ENCODE assay signal across 9 cellular contexts in genomic region chr9:34430843-34431437, GRCh38. TPM values are rescaled to one million over a fixed set of nuclear protein-coding genes. Genes with fewer than 3 reads are reported as not detected.
DNase-seq lines count a peak whose midpoint lies in the region; ATAC-seq and TF ChIP-seq lines count a peak whose summit lies in the region.
"Had no signal": no experiment of that assay in that cellular context is flagged by ENCODE, and none has a peak within 500 bp of the region (broad histone marks: within the 10 kb centered on the region; RNA-seq: fewer than 3 reads in every experiment).

No MANE protein-coding gene starts in this region.

- WGBS in right lobe of liver (ENCODE audit: insufficient coverage, low coverage, low lambda C conversion rate, missing lambda C conversion rate): 15% methylated on average over 3 of the region's 4 CpGs

- H3K4me1 ChIP-seq in HEK293 (ENCODE audit: control insufficient read depth, insufficient read depth, low read length) (no peaks in the 10 kb centered on the region), right lobe of liver (peaks cover 0 to 37% (median 18%) of the 10 kb centered on the region in 4 donors)

- intact Hi-C loops in right lobe of liver (cut with DNase I): no loop called here

- POLR2A ChIA-PET in HEK293 (lab: Yijun Ruan, JAX): no interaction called here

- no peak for TF ChIP-seq CTCF in HEK293 (tag by site-specific recombination; IDR thresholded peaks at IDR 0.05)
- TF ChIP-seq CTCF in right lobe of liver (IDR thresholded peaks at IDR 0.05): no peak

- TF ChIP-seq POLR2A in right lobe of liver (IDR thresholded peaks at IDR 0.05): no peak

- ATAC-seq in right lobe of liver (peak; percentile 53 to 60 (median 58)), GM21423 (IDR thresholded peaks at IDR 0.05; ENCODE audit: unreplicated experiment) (no peak), GM18870 (IDR thresholded peaks at IDR 0.05; ENCODE audit: unreplicated experiment) (no peak), GM21360 (IDR thresholded peaks at IDR 0.05; ENCODE audit: unreplicated experiment) (no peak)
- ATAC-seq: activated naive CD4-positive, alpha-beta T cell treated with anti-CD3 and anti-CD28 coated beads, Interleukin-2, amount 50 U/mL, for 72 hours had no signal

- DNase-seq in AML-193 (lab: John Stamatoyannopoulos, UW) (peak; percentile 38 to 46), NOMO-1 treated with dmso at 0.1 percent for 144 hours (lab: John Stamatoyannopoulos, UW; ENCODE audit: unreplicated experiment) (peak; percentile 13), dermis blood vessel endothelial cell (peak; percentile 88), right lobe of liver (peak; percentile 57 to 79 (median 77))

- no peaks in the 10 kb centered on the region for H3K27me3 ChIP-seq in right lobe of liver

- H3K4me3 ChIP-seq in HEK293 (ENCODE audit: low read depth, low read length) (no peak overlapping the region), right lobe of liver (no peak overlapping the region)

- H3K27ac ChIP-seq in HEK293 (ENCODE audit: extremely low read depth, low read depth, low read length) (no peak overlapping the region), right lobe of liver (no peak overlapping the region)

- peaks cover 0 to 18% of the 10 kb centered on the region in 2 experiments; a peak in 2 of 3 replicates for H3K36me3 ChIP-seq in HEK293 (ENCODE audit: control insufficient read depth in 2 of 2, insufficient read depth in 1 of 2, low read length in 2 of 2)
- H3K36me3 ChIP-seq in right lobe of liver: no peaks in the 10 kb centered on the region

- H3K9me3 ChIP-seq in HEK293 (ENCODE audit: control insufficient read depth, insufficient read depth, low read depth, low read length) (no peaks in the 10 kb centered on the region), right lobe of liver (no peaks in the 10 kb centered on the region)

- CTCF ChIA-PET in HEK293 (lab: Yijun Ruan, JAX): interaction anchor here (0.9 to 4.3 kb wide), 6 partner anchors 9 to 180 kb away, joined by 3 to 33 read pairs (median 13); no protein-coding TSS in a partner anchor

TF ChIP-seq in HEK293, 187 proteins besides CTCF, POLR2A, EP300 and RAD21:
- TF ChIP-seq, protein P1, sequence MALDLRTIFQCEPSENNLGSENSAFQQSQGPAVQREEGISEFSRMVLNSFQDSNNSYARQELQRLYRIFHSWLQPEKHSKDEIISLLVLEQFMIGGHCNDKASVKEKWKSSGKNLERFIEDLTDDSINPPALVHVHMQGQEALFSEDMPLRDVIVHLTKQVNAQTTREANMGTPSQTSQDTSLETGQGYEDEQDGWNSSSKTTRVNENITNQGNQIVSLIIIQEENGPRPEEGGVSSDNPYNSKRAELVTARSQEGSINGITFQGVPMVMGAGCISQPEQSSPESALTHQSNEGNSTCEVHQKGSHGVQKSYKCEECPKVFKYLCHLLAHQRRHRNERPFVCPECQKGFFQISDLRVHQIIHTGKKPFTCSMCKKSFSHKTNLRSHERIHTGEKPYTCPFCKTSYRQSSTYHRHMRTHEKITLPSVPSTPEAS (tag by site-specific recombination; IDR thresholded peaks at IDR 0.05): peak; percentile 33; the same call in 1 of the 2 replicates
- no peak for TF ChIP-seq ZNF174 (tag by site-specific recombination; IDR thresholded peaks at IDR 0.05)
- TF ChIP-seq ZBTB10 (tag by site-specific recombination; IDR thresholded peaks at IDR 0.05): no peak
- TF ChIP-seq ZXDB (tag by site-specific recombination; IDR thresholded peaks at IDR 0.05): no peak
- no peak for TF ChIP-seq GLI2 (tag by site-specific recombination; IDR thresholded peaks at IDR 0.05; ENCODE audit: borderline replicate concordance, low read depth)
- TF ChIP-seq, protein P2, sequence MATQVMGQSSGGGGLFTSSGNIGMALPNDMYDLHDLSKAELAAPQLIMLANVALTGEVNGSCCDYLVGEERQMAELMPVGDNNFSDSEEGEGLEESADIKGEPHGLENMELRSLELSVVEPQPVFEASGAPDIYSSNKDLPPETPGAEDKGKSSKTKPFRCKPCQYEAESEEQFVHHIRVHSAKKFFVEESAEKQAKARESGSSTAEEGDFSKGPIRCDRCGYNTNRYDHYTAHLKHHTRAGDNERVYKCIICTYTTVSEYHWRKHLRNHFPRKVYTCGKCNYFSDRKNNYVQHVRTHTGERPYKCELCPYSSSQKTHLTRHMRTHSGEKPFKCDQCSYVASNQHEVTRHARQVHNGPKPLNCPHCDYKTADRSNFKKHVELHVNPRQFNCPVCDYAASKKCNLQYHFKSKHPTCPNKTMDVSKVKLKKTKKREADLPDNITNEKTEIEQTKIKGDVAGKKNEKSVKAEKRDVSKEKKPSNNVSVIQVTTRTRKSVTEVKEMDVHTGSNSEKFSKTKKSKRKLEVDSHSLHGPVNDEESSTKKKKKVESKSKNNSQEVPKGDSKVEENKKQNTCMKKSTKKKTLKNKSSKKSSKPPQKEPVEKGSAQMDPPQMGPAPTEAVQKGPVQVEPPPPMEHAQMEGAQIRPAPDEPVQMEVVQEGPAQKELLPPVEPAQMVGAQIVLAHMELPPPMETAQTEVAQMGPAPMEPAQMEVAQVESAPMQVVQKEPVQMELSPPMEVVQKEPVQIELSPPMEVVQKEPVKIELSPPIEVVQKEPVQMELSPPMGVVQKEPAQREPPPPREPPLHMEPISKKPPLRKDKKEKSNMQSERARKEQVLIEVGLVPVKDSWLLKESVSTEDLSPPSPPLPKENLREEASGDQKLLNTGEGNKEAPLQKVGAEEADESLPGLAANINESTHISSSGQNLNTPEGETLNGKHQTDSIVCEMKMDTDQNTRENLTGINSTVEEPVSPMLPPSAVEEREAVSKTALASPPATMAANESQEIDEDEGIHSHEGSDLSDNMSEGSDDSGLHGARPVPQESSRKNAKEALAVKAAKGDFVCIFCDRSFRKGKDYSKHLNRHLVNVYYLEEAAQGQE (tag by site-specific recombination; IDR thresholded peaks at IDR 0.05): peak; percentile 95
- no peak for TF ChIP-seq ZBTB17 (tag by site-specific recombination; IDR thresholded peaks at IDR 0.05)
- TF ChIP-seq GLIS1 (tag by site-specific recombination; IDR thresholded peaks at IDR 0.05): peak; percentile 29; the same call in 1 of the 2 replicates
- TF ChIP-seq ZNF843 (tag by site-specific recombination; IDR thresholded peaks at IDR 0.05): no peak
- TF ChIP-seq ZNF112 (tag by site-specific recombination; IDR thresholded peaks at IDR 0.05): no peak
- TF ChIP-seq HOXA7 (CRISPR knock-in tag; IDR thresholded peaks at IDR 0.05; ENCODE audit: borderline replicate concordance): no peak
- no peak for TF ChIP-seq ZNF837 (tag by site-specific recombination; IDR thresholded peaks at IDR 0.05)
- TF ChIP-seq ZNF830 (tag by site-specific recombination; IDR thresholded peaks at IDR 0.05; ENCODE audit: low read depth): no peak
- no peak for TF ChIP-seq YY1 (tag by site-specific recombination; IDR thresholded peaks at IDR 0.05)
- TF ChIP-seq ZNF24 (tag by site-specific recombination; IDR thresholded peaks at IDR 0.05): no peak

RNA-seq across cellular contexts. Expression of gene FAM219A, which starts 27.4 kb away (rescaled TPM):
- total RNA-seq in dermis blood vessel endothelial cell: 9.2 and 14.7 TPM in 2 replicates
- total RNA-seq in right lobe of liver: 10 to 100 TPM in 1 of 6 experiments, 1 to 10 TPM in 5; 4.1 to 10.7 (median 5.3) TPM

RNA-seq across cellular contexts. Expression of gene DNAI1, which starts 27.7 kb away (rescaled TPM):
- total RNA-seq in dermis blood vessel endothelial cell (not detected in 2 replicates), right lobe of liver (not detected)

RNA-seq across cellular contexts. Expression of gene MYORG, which starts 54.2 kb away (rescaled TPM):
- total RNA-seq in dermis blood vessel endothelial cell (4.9 and 8.0 TPM in 2 replicates), right lobe of liver (10 to 100 TPM; 27.1 to 73.6 (median 36.0) TPM)

Comparison
In these comparisons a context has a peak if more than half of its experiments do, and no peak if none do; other contexts are left out.
1. DNase-seq: peak in every context shown above with its lines; median percentile 88 in dermis blood vessel endothelial cell; 77 in right lobe of liver; 42 in AML-193; 13 in NOMO-1 treated with dmso at 0.1 percent for 144 hours.
2. ATAC-seq: peak in right lobe of liver (4 of 4); none in GM21423 (single experiment), GM18870 (single experiment) and GM21360 (single experiment).